In genomic region chr21:36959020-36959835, GRCh38 we compare ENCODE assay signal across 3 cellular contexts.
TF ChIP-seq lines count a peak whose summit lies in the region.

No MANE protein-coding gene starts in this region.

TF ChIP-seq in IMR-90, 13 proteins besides CTCF, POLR2A, EP300 and RAD21:
- TF ChIP-seq RFX5 (IDR thresholded peaks at IDR 0.05; ENCODE audit: low read depth, low read length) = no peak
- TF ChIP-seq FOS (IDR thresholded peaks at IDR 0.05; ENCODE audit: low read depth, low read length) = no peak
- TF ChIP-seq SMC3 (IDR thresholded peaks at IDR 0.05; ENCODE audit: low read depth, low read length) = no peak
- no peak for TF ChIP-seq RCOR1 (IDR thresholded peaks at IDR 0.05; ENCODE audit: insufficient replicate concordance, low read length)
- TF ChIP-seq MAZ (IDR thresholded peaks at IDR 0.05; ENCODE audit: borderline replicate concordance, low read depth, low read length) = no peak
- TF ChIP-seq MAFK (IDR thresholded peaks at IDR 0.05; ENCODE audit: low read depth, low read length) = no peak
- TF ChIP-seq, protein P1, sequence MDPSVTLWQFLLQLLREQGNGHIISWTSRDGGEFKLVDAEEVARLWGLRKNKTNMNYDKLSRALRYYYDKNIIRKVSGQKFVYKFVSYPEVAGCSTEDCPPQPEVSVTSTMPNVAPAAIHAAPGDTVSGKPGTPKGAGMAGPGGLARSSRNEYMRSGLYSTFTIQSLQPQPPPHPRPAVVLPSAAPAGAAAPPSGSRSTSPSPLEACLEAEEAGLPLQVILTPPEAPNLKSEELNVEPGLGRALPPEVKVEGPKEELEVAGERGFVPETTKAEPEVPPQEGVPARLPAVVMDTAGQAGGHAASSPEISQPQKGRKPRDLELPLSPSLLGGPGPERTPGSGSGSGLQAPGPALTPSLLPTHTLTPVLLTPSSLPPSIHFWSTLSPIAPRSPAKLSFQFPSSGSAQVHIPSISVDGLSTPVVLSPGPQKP (IDR thresholded peaks at IDR 0.05; ENCODE audit: borderline replicate concordance, low read depth, low read length) = no peak
- TF ChIP-seq CEBPB (IDR thresholded peaks at IDR 0.05; ENCODE audit: low read depth, low read length) = no peak
- no peak for TF ChIP-seq NFE2L2 (IDR thresholded peaks at IDR 0.05; ENCODE audit: low read depth, low read length)
- no peak for TF ChIP-seq MXI1 (IDR thresholded peaks at IDR 0.05; ENCODE audit: borderline replicate concordance, low read depth, low read length)
- TF ChIP-seq BHLHE40 (IDR thresholded peaks at IDR 0.05; ENCODE audit: low read depth, low read length) = no peak
TF ChIP-seq in IMR-90: peak in this region for 0.

TF ChIP-seq in WTC11, 78 proteins besides CTCF, POLR2A, EP300 and RAD21:
- 0 out of 2 replicates have a peak, but pooled peaks have one; percentile 26 for TF ChIP-seq SP1 (CRISPR knock-in tag; conservative IDR thresholded peaks at IDR 0.05)
- TF ChIP-seq, protein P2, sequence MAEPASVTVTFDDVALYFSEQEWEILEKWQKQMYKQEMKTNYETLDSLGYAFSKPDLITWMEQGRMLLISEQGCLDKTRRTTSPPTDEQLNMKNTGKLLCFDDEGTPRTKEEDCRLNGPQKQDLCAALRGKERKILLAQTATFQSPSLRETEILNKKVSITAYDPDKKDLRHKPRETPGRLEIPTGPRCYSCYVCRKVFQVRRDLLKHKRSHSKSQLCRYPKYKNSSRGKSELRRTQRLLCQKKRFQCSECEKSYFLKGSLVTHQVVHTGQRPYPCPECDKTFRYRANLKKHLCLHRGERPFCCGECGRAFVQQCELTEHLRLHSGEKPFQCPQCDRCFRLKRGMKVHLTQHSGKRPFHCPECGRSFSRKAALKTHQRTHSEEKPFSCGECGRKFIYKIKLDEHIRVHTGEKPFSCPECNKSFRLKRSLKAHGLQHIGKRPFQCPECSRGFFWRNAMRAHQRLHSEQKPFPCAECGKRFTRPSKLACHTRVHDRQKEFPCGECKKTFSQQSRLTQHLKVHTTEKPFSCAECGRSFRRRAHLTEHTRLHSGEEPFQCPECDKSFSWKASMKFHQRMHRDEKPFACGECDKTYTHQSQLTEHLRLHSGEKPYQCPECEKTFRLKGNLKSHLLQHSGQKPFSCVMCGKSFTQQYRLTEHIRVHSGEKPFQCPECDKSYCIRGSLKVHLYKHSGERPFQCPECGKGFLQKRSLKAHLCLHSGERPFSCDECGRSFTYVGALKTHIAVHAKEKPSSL (CRISPR knock-in tag; conservative IDR thresholded peaks at IDR 0.05) = no peak
- TF ChIP-seq MYBL2 (CRISPR knock-in tag; IDR thresholded peaks at IDR 0.05) = 0 out of 2 replicates have a peak, but pooled peaks have one; percentile 31

TF ChIP-seq in HepG2, 621 proteins besides CTCF, POLR2A, EP300 and RAD21:
- TF ChIP-seq TCF7L2 (IDR thresholded peaks at IDR 0.05; ENCODE audit: low read depth, low read length) = no peak
- TF ChIP-seq TFDP1 (CRISPR knock-in tag; IDR thresholded peaks at IDR 0.05; ENCODE audit: borderline replicate concordance) = no peak
- TF ChIP-seq CEBPB (IDR thresholded peaks at IDR 0.05; ENCODE audit: borderline replicate concordance, low read depth, low read length) = 0 out of 2 replicates have a peak, but pooled peaks have one; percentile 17
